18 cellular contexts compared by ENCODE assay signal in genomic region chr22:38071421-38072321, GRCh38. TPM values are rescaled to one million over a fixed set of nuclear protein-coding genes. Genes with fewer than 3 reads are reported as not detected.
DNase-seq lines count a peak whose midpoint lies in the region; ATAC-seq and TF ChIP-seq lines count a peak whose summit lies in the region.
"Had no signal": no experiment of that assay in that cellular context is flagged by ENCODE, and none has a peak within 500 bp of the region (broad histone marks: within the 10 kb centered on the region; RNA-seq: fewer than 3 reads in every experiment).

No MANE protein-coding gene starts in this region.

- POLR2A ChIA-PET in SK-N-SH (lab: Yijun Ruan, JAX), result no interaction called here

- H3K9me3 Mint-ChIP-seq in brain, result no peaks in the 10 kb centered on the region
- H3K9me3 Mint-ChIP-seq: IgD-negative memory B cell had no signal

- ATAC-seq in SK-N-SH treated with all-trans-retinoic acid at 6 μM for 48 hours (no peak), lower lobe of right lung (no peak), aorta (ENCODE audit: low FRiP score) (no peak), GM19397 (IDR thresholded peaks at IDR 0.05; ENCODE audit: unreplicated experiment) (no peak), HG03442 (IDR thresholded peaks at IDR 0.05; ENCODE audit: unreplicated experiment) (no peak)

- no peak overlapping the region for H3K4me3 Mint-ChIP-seq in brain
- H3K4me3 Mint-ChIP-seq: IgD-negative memory B cell had no signal

- no peak for TF ChIP-seq RAD21 in SK-N-SH (IDR thresholded peaks at IDR 0.05; ENCODE audit: low read length)

- H3K4me2 ChIP-seq in SK-N-SH, result no peak overlapping the region

- peaks cover 35% of the 10 kb centered on the region for H3K4me1 Mint-ChIP-seq in brain
- H3K4me1 Mint-ChIP-seq: IgD-negative memory B cell had no signal

- H3K27ac Mint-ChIP-seq in brain, result peak overlapping the region in 3 of 5 experiments; percentile 91 to 100 (median 98)
- H3K27ac Mint-ChIP-seq: IgD-negative memory B cell had no signal

- H3K27ac ChIP-seq in SK-N-SH (ENCODE audit: low read depth in 2 of 2, low read length in 1 of 2) (no peak overlapping the region), lower lobe of right lung (no peak overlapping the region), aorta (ENCODE audit: low read depth in 1 of 2, low read length in 2 of 2) (peak overlapping the region in 1 of 2 donors; percentile 6)
- H3K27ac ChIP-seq: 22Rv1 had no signal

- H3K9me3 ChIP-seq in SK-N-SH (no peaks in the 10 kb centered on the region), lower lobe of right lung (no peaks in the 10 kb centered on the region), aorta (ENCODE audit: control insufficient read depth, low read length) (no peaks in the 10 kb centered on the region)

- H3K27me3 ChIP-seq in SK-N-SH (ENCODE audit: insufficient read depth), result no peaks in the 10 kb centered on the region
- H3K27me3 ChIP-seq in lower lobe of right lung (ENCODE audit: low read depth), result no peaks in the 10 kb centered on the region
- no peaks in the 10 kb centered on the region for H3K27me3 ChIP-seq in aorta (ENCODE audit: control insufficient read depth in 1 of 2, insufficient read depth in 2 of 2, low read length in 1 of 2)

- no peak overlapping the region for H3K9ac ChIP-seq in SK-N-SH

- DNase-seq in SK-N-SH (peak; percentile 1), lower lobe of right lung (peak; percentile 35), aorta (peak; percentile 23 to 66), NCI-H345 treated with DMSO at 0.1 percent for 48 hours (lab: John Stamatoyannopoulos, UW; ENCODE audit: unreplicated experiment) (no peak)
- DNase-seq: DMS 273 treated with DMSO at 0.1 percent for 48 hours, EL, NCI-H1417, NCI-H2029, NCI-H2171 treated with DMSO at 0.1 percent for 48 hours, RPMI8226 had no signal

- H3K4me1 ChIP-seq in SK-N-SH (ENCODE audit: control insufficient read depth in 1 of 2, insufficient read depth in 2 of 2, low read depth in 1 of 2, low read length in 1 of 2) (no peaks in the 10 kb centered on the region), lower lobe of right lung (no peaks in the 10 kb centered on the region), aorta (ENCODE audit: control insufficient read depth in 1 of 2, insufficient read depth in 2 of 2, low read length in 2 of 2) (no peaks in the 10 kb centered on the region)

- no peaks in the 10 kb centered on the region for H3K9me2 ChIP-seq in SK-N-SH

- peaks cover 14% of the 10 kb centered on the region for H3K36me3 Mint-ChIP-seq in brain

- CTCF ChIA-PET in SK-N-SH (lab: Yijun Ruan, JAX), result no interaction called here

- H3K36me3 ChIP-seq in SK-N-SH (replicated peaks in 1 of 2; ENCODE audit: control insufficient read depth in 1 of 2, insufficient read depth in 2 of 2, low read length in 1 of 2), result peaks cover 0 to 12% of the 10 kb centered on the region in 2 experiments
- peaks cover 84% of the 10 kb centered on the region for H3K36me3 ChIP-seq in lower lobe of right lung
- H3K36me3 ChIP-seq in aorta (ENCODE audit: control insufficient read depth in 1 of 2, insufficient read depth in 2 of 2, low read length in 1 of 2), result no peaks in the 10 kb centered on the region

- no peak for TF ChIP-seq CTCF in SK-N-SH (IDR thresholded peaks at IDR 0.05)
- no peak for TF ChIP-seq CTCF in brain (conservative IDR thresholded peaks at IDR 0.05)
- no peak for TF ChIP-seq CTCF in lower lobe of right lung (IDR thresholded peaks at IDR 0.05)

- no peaks in the 10 kb centered on the region for H4K20me1 ChIP-seq in SK-N-SH (ENCODE audit: insufficient read depth)

- TF ChIP-seq EP300 in SK-N-SH (IDR thresholded peaks at IDR 0.05; ENCODE audit: borderline replicate concordance in 1 of 2, low read depth in 1 of 2, low read length in 1 of 2), result no peak

- no peaks in the 10 kb centered on the region for H3K27me3 Mint-ChIP-seq in brain
- H3K27me3 Mint-ChIP-seq: IgD-negative memory B cell had no signal

- intact Hi-C loops in lower lobe of right lung (cut with DNase I) (no loop called here), aorta (cut with DNase I) (loop anchor here in 1 of 2 donors (5.0 kb wide), 1 partner anchor 281 kb away; no protein-coding TSS in a partner anchor)

- H3K79me2 ChIP-seq in SK-N-SH (ENCODE audit: insufficient read depth), result no peaks in the 10 kb centered on the region

- WGBS in SK-N-SH (ENCODE audit: low lambda C conversion rate), result no CpG with 5 or more reads among the region's 22 CpGs
- WGBS in aorta, 2 donors, result 91 to 92% methylated on average over 21 to 22 of the region's 22 CpGs

- no peak overlapping the region for H2AFZ ChIP-seq in SK-N-SH (ENCODE audit: low read depth)

- no peaks in the 10 kb centered on the region for H3F3A ChIP-seq in SK-N-SH (replicated peaks; ENCODE audit: insufficient read depth)

- no peak overlapping the region for H3K4me3 ChIP-seq in SK-N-SH (ENCODE audit: low read depth in 2 of 2, low read length in 1 of 2)
- no peak overlapping the region for H3K4me3 ChIP-seq in lower lobe of right lung
- H3K4me3 ChIP-seq in aorta (ENCODE audit: low read length in 2 of 2), result no peak overlapping the region

TF ChIP-seq in SK-N-SH, 30 proteins besides CTCF, POLR2A, EP300 and RAD21:
- TF ChIP-seq NFIC (IDR thresholded peaks at IDR 0.05; ENCODE audit: borderline replicate concordance), result no peak
- no peak for TF ChIP-seq RFX5 (IDR thresholded peaks at IDR 0.05; ENCODE audit: low read length)
- no peak for TF ChIP-seq TEAD4 (IDR thresholded peaks at IDR 0.05; ENCODE audit: borderline replicate concordance, insufficient read depth)
- TF ChIP-seq EZH2phosphoT487 (IDR thresholded peaks at IDR 0.05; ENCODE audit: borderline replicate concordance, low read depth), result no peak
TF ChIP-seq in SK-N-SH: peak in this region for 0.

TF ChIP-seq in SK-N-SH treated with all-trans-retinoic acid at 6 μM for 48 hours, 23 proteins besides CTCF, POLR2A, EP300 and RAD21 (continues in another document):
- no peak for TF ChIP-seq ZNF70 (CRISPR knock-in tag; IDR thresholded peaks at IDR 0.05)
- TF ChIP-seq OSR1 (CRISPR knock-in tag; IDR thresholded peaks at IDR 0.05), result no peak
- no peak for TF ChIP-seq ZFP3 (CRISPR knock-in tag; IDR thresholded peaks at IDR 0.05)
- no peak for TF ChIP-seq SNAI2 (CRISPR knock-in tag; IDR thresholded peaks at IDR 0.05)
- no peak for TF ChIP-seq ZNF8 (CRISPR knock-in tag; IDR thresholded peaks at IDR 0.05)
- TF ChIP-seq CSRNP3 (CRISPR knock-in tag; IDR thresholded peaks at IDR 0.05), result no peak
- TF ChIP-seq CREB5 (CRISPR knock-in tag; IDR thresholded peaks at IDR 0.05; ENCODE audit: low read depth), result no peak
- TF ChIP-seq POU6F1 (CRISPR knock-in tag; IDR thresholded peaks at IDR 0.05; ENCODE audit: borderline replicate concordance, low read depth), result no peak

RNA-seq across cellular contexts. Expression of gene SLC16A8, which starts 12.3 kb away (rescaled TPM):
- not detected in 2 replicates for polyA plus RNA-seq in SK-N-SH (2012; rRNA removed)
- polyA plus RNA-seq in SK-N-SH (2012; cell fraction: cytosol; rRNA removed), result not detected in 2 replicates
- not detected in 2 replicates for polyA plus RNA-seq in SK-N-SH (2012; cell fraction: nucleus; rRNA removed)
- polyA plus RNA-seq in brain (ENCODE audit: insufficient read depth, low read depth, low replicate concordance), result 1.2 TPM
- 0.24 TPM for total RNA-seq in lower lobe of right lung
- under 1 TPM in 1 of 2 donors, not detected in 1; 0.81 TPM for total RNA-seq in aorta
- under 1 TPM; 0.25 to 0.72 TPM for polyA plus RNA-seq in aorta
- total RNA-seq: HT-29, SK-MEL-5 had no signal
- polyA plus RNA-seq: IgD-negative memory B cell had no signal

RNA-seq across cellular contexts. Expression of gene PICK1, which starts 14.5 kb away (rescaled TPM):
- polyA plus RNA-seq in SK-N-SH (2012; rRNA removed) (36.8 and 42.8 TPM in 2 replicates), brain (ENCODE audit: insufficient read depth, low read depth, low replicate concordance) (36.2 TPM), aorta (10 to 100 TPM in 1 of 2 donors, 1 to 10 TPM in 1; 9.5 to 46.2 TPM)
- 18.4 and 21.9 TPM in 2 replicates for polyA plus RNA-seq in SK-N-SH (2012; cell fraction: cytosol; rRNA removed)
- 147 and 161 TPM in 2 replicates for polyA plus RNA-seq in SK-N-SH (2012; cell fraction: nucleus; rRNA removed)
- total RNA-seq in lower lobe of right lung (35.4 TPM), aorta (10 to 100 TPM; 25.0 to 26.4 TPM)

RNA-seq across cellular contexts. Expression of gene BAIAP2L2, which starts 38.8 kb away (rescaled TPM):
- polyA plus RNA-seq in SK-N-SH (2012; rRNA removed) (0.13 and 0.16 TPM in 2 replicates), brain (ENCODE audit: insufficient read depth, low read depth, low replicate concordance) (2.6 TPM), aorta (10 to 100 TPM in 1 of 2 donors, 1 to 10 TPM in 1; 2.3 to 11.9 TPM)
- 0.03 and 0.05 TPM in 2 replicates for polyA plus RNA-seq in SK-N-SH (2012; cell fraction: cytosol; rRNA removed)
- polyA plus RNA-seq in SK-N-SH (2012; cell fraction: nucleus; rRNA removed), result 1.4 and 2.6 TPM in 2 replicates
- total RNA-seq in lower lobe of right lung (0.44 TPM), aorta (under 1 TPM; 0.26 to 0.48 TPM)
- polyA plus RNA-seq: IgD-negative memory B cell had no signal
